ENCODE assay signal across 14 cellular contexts in genomic region chr14:43481864-43482263, GRCh38.
"Had no signal": no experiment of that assay in that cellular context is flagged by ENCODE, and none has a peak within 500 bp of the region (broad histone marks: within the 10 kb centered on the region; RNA-seq: fewer than 3 reads in every experiment).

No MANE protein-coding gene starts in this region.

- H2AFZ ChIP-seq: hepatocyte had no signal

- H3K4me1 Mint-ChIP-seq: naive thymus-derived CD8-positive, alpha-beta T cell had no signal

- H3K27ac Mint-ChIP-seq: dendritic cell treated with granulocyte-macrophage colony-stimulating factor and Interleukin-4, amounts not matched to agents 40 ng/mL and 50 ng/mL, for 4 days; naive thymus-derived CD8-positive, alpha-beta T cell had no signal

- H3K9me3 Mint-ChIP-seq: dendritic cell treated with granulocyte-macrophage colony-stimulating factor and Interleukin-4, amounts not matched to agents 40 ng/mL and 50 ng/mL, for 4 days had no signal

- H3K4me3 ChIP-seq: hepatocyte, right atrium auricular region, stomach, thoracic aorta, transverse colon had no signal

- DNase-seq: foreskin melanocyte; head of caudate nucleus; left colon; naive thymus-derived CD8-positive, alpha-beta T cell; small intestine; stimulated activated CD4-positive, alpha-beta T cell treated with anti-CD3 and anti-CD28 coated beads, Interleukin-12 subunit alpha, Interleukin-12 subunit beta, amount 100 ng/mL, for 4 hours; stimulated activated naive CD4-positive, alpha-beta T cell; stomach; substantia nigra; transverse colon had no signal

- H3K4me2 ChIP-seq: hepatocyte had no signal

- ATAC-seq: left colon; naive thymus-derived CD8-positive, alpha-beta T cell had no signal

- H3K27me3 ChIP-seq: hepatocyte, right atrium auricular region, stomach, transverse colon had no signal

- H3K4me3 Mint-ChIP-seq: dendritic cell treated with granulocyte-macrophage colony-stimulating factor and Interleukin-4, amounts not matched to agents 40 ng/mL and 50 ng/mL, for 4 days; naive thymus-derived CD8-positive, alpha-beta T cell had no signal

- H3K9me3 ChIP-seq: right atrium auricular region, stomach, thoracic aorta, transverse colon had no signal

- H3K36me3 Mint-ChIP-seq: naive thymus-derived CD8-positive, alpha-beta T cell had no signal

- H3K27me3 Mint-ChIP-seq: dendritic cell treated with granulocyte-macrophage colony-stimulating factor and Interleukin-4, amounts not matched to agents 40 ng/mL and 50 ng/mL, for 4 days; naive thymus-derived CD8-positive, alpha-beta T cell had no signal

- H3K79me2 ChIP-seq: hepatocyte had no signal

- H3K36me3 ChIP-seq: right atrium auricular region, stomach, thoracic aorta, transverse colon had no signal

- H3K27ac ChIP-seq: hepatocyte, right atrium auricular region, stomach, thoracic aorta, transverse colon had no signal

- H3K4me1 ChIP-seq: right atrium auricular region, stomach, transverse colon had no signal
